Comparison of ENCODE assay signal across 16 cellular contexts in genomic region chr17:19331134-19331533, GRCh38. TPM values are rescaled to one million over a fixed set of nuclear protein-coding genes. Genes with fewer than 3 reads are reported as not detected.
A peak's percentile ranks its signal among the peaks of the same experiment; 100 is the strongest.
DNase-seq lines count a peak whose midpoint lies in the region; FAIRE-seq and TF ChIP-seq lines count a peak whose summit lies in the region.
"Had no signal": no experiment of that assay in that cellular context is flagged by ENCODE, and none has a peak within 500 bp of the region (broad histone marks: within the 10 kb centered on the region; RNA-seq: fewer than 3 reads in every experiment).

No MANE protein-coding gene starts in this region.

- no peak overlapping the region for H3K27ac ChIP-seq in small intestine (ENCODE audit: low read depth in 1 of 2, low read length in 1 of 2)
- H3K27ac ChIP-seq: BLaER1, thoracic aorta, VCaP had no signal

- H3K4me3 ChIP-seq in epithelial cell of esophagus (ENCODE audit: low read length) (no peak overlapping the region), small intestine (ENCODE audit: low read depth in 1 of 2, low read length in 2 of 2) (no peak overlapping the region), BE2C (ENCODE audit: low read depth, low read length) (no peak overlapping the region)
- H3K4me3 ChIP-seq: BLaER1, thoracic aorta had no signal

- peak overlapping the region; percentile 4 for H3K4me3 Mint-ChIP-seq in neural crest cell

- TF ChIP-seq EP300 in Ishikawa (IDR thresholded peaks at IDR 0.05; ENCODE audit: borderline replicate concordance): peak; percentile 41; the same call in 1 of the 2 replicates

- H3K9me3 ChIP-seq in small intestine (ENCODE audit: control insufficient read depth, low read depth) (no peaks in the 10 kb centered on the region), BE2C (no peaks in the 10 kb centered on the region)
- H3K9me3 ChIP-seq: BLaER1, thoracic aorta had no signal

- H3K36me3 Mint-ChIP-seq in neural crest cell (ENCODE audit: low read depth): peaks cover 5% of the 10 kb centered on the region

- H3K9me3 Mint-ChIP-seq in neural crest cell: no peaks in the 10 kb centered on the region

- 0 out of 2 replicates have a peak, but pooled peaks have one; percentile 6 for TF ChIP-seq RAD21 in Ishikawa (IDR thresholded peaks at IDR 0.05; ENCODE audit: low read depth)

- H3K27me3 ChIP-seq in small intestine (ENCODE audit: control insufficient read depth in 2 of 2, insufficient read depth in 2 of 2, low read length in 2 of 2) (no peaks in the 10 kb centered on the region), BE2C (no peaks in the 10 kb centered on the region)

- 84 to 94% (median 92%) methylated on average over 4 of the region's 4 CpGs for WGBS in small intestine, 3 donors

- no peaks in the 10 kb centered on the region for H3K27me3 Mint-ChIP-seq in neural crest cell (ENCODE audit: low read depth)

- H3K27ac Mint-ChIP-seq in neural crest cell (ENCODE audit: unreplicated experiment): no peak overlapping the region

- peaks cover 19% of the 10 kb centered on the region for H3K4me1 Mint-ChIP-seq in neural crest cell

- H3K36me3 ChIP-seq in small intestine (ENCODE audit: control insufficient read depth in 2 of 2, insufficient read depth in 2 of 2, low read length in 2 of 2) (peaks cover 0 to 2% of the 10 kb centered on the region in 2 donors), BE2C (no peaks in the 10 kb centered on the region)
- H3K36me3 ChIP-seq: BLaER1 had no signal

- H3K4me1 ChIP-seq in small intestine (ENCODE audit: control insufficient read depth in 2 of 2, insufficient read depth in 1 of 2, low read depth in 1 of 2, low read length in 1 of 2) (no peaks in the 10 kb centered on the region), BE2C (no peaks in the 10 kb centered on the region)
- H3K4me1 ChIP-seq: BLaER1 had no signal

- FAIRE-seq in small intestine (lab: Jason Lieb, UNC): no peak

- TF ChIP-seq CTCF in epithelial cell of esophagus (IDR thresholded peaks at IDR 0.05; ENCODE audit: insufficient read depth, low read depth, low read length, missing control alignments): no peak
- no peak for TF ChIP-seq CTCF in neural crest cell (conservative IDR thresholded peaks at IDR 0.05)
- no peak for TF ChIP-seq CTCF in BE2C (IDR thresholded peaks at IDR 0.05; ENCODE audit: low read depth, low read length)

- peak; percentile 82 for DNase-seq in ACHN
- DNase-seq in epithelial cell of esophagus (ENCODE audit: low read depth): peak; percentile 72
- no peak for DNase-seq in neural crest cell (ENCODE audit: low read depth, low spot score)
- DNase-seq in NCI-H2171 treated with DMSO at 0.1 percent for 48 hours (lab: John Stamatoyannopoulos, UW): no peak
- no peak for DNase-seq in NCI-H526 treated with DMSO at 0.1 percent for 48 hours (lab: John Stamatoyannopoulos, UW)
- no peak for DNase-seq in small intestine
- no peak for DNase-seq in BE2C
- DNase-seq: activated T-cell treated with anti-CD3 and anti-CD28 coated beads for 4 hours, amygdala, NCI-H446, right cardiac atrium had no signal

- in situ Hi-C loops in ACHN (cut with HindIII; ENCODE audit: low pct_ligation_motif_present, low pct_unique_long_range_greater_than_20kb, low sequenced_read_pairs): no loop called here

TF ChIP-seq in Ishikawa, 13 proteins besides CTCF, POLR2A, EP300 and RAD21:
- TF ChIP-seq TEAD4 (IDR thresholded peaks at IDR 0.05): peak; percentile 81
- no peak for TF ChIP-seq NFIC (IDR thresholded peaks at IDR 0.05)
- TF ChIP-seq CEBPB (IDR thresholded peaks at IDR 0.05): 0 out of 2 replicates have a peak, but pooled peaks have one; percentile 4
- TF ChIP-seq EGR1 (IDR thresholded peaks at IDR 0.05): no peak

RNA-seq across cellular contexts. Expression of gene B9D1, which starts 31.4 kb away (rescaled TPM):
- 15.4 and 17.9 TPM in 2 replicates for total RNA-seq in neural crest cell
- polyA plus RNA-seq in small intestine: 10 to 100 TPM in 2 of 3 donors, 1 to 10 TPM in 1; 2.2 to 13.2 (median 12.5) TPM
- 4.8 TPM for polyA plus RNA-seq in BE2C (2012; ENCODE audit: insufficient read depth, insufficient read length, low read depth)

RNA-seq across cellular contexts. Expression of gene MAPK7, which starts 47.2 kb away (rescaled TPM):
- total RNA-seq in neural crest cell: 39.3 and 39.5 TPM in 2 replicates
- 10 to 100 TPM; 18.6 to 19.9 (median 18.9) TPM for polyA plus RNA-seq in small intestine
- 28.1 TPM for polyA plus RNA-seq in BE2C (2012; ENCODE audit: insufficient read depth, insufficient read length, low read depth)

RNA-seq across cellular contexts. Expression of gene MFAP4, which starts 55.9 kb away (rescaled TPM):
- total RNA-seq in neural crest cell: 0.26 and 0.43 TPM in 2 replicates
- 10 to 100 TPM in 2 of 3 donors, 1 to 10 TPM in 1; 2.2 to 54.0 (median 16.8) TPM for polyA plus RNA-seq in small intestine
- polyA plus RNA-seq in BE2C (2012; ENCODE audit: insufficient read depth, insufficient read length, low read depth): 80.5 TPM
- total RNA-seq: mononuclear cell had no signal

Comparison
In these comparisons a context has a peak if more than half of its experiments do, and no peak if none do; other contexts are left out.
1. DNase-seq: peak in ACHN (single experiment) and epithelial cell of esophagus (single experiment); none in neural crest cell (single experiment), NCI-H2171 treated with DMSO at 0.1 percent for 48 hours (single experiment), NCI-H526 treated with DMSO at 0.1 percent for 48 hours (single experiment), small intestine (single experiment) and BE2C (single experiment).